18 cellular contexts compared by ENCODE assay signal in the genomic region with DNA sequence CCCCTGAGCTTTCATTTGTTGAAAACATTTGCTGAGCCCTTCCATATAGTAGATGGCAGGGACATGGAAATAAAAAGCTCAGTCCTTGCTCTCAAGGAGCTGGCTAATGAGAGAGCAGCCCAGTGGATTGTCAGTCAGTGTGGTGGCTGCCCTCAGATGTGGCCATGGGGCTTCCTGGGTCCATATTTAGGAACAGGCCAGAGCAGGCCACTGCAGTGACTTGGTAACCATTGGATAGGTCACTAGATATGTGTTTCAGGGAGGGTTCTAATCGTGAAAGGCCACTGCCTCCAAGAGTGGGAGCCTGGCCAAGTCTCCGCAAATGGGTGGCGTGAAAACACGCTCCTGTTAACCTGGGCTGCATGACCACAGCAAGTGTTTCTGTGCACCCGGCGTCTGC.
"Had no signal": no experiment of that assay in that cellular context is flagged by ENCODE, and none has a peak within 500 bp of the region (broad histone marks: within the 10 kb centered on the region; RNA-seq: fewer than 3 reads in every experiment).

No MANE protein-coding gene starts in this region.

- H2AFZ ChIP-seq: parathyroid adenoma had no signal

- H3K9me3 ChIP-seq: breast epithelium, mucosa of descending colon, tibial artery had no signal

- DNase-seq: activated CD4-positive, alpha-beta T cell treated with anti-CD3 and anti-CD28 coated beads, Interleukin-2, amount 50 U/mL, for 1 hour; activated naive CD4-positive, alpha-beta T cell; activated naive CD8-positive, alpha-beta T cell treated with anti-CD3 and anti-CD28 coated beads, Interleukin-2, amount 10 ng/mL, durations not matched to agents 7 days and 5 days; anterior cingulate cortex; effector memory CD8-positive, alpha-beta T cell; hippocampal formation; naive thymus-derived CD8-positive, alpha-beta T cell; stimulated activated CD4-positive, alpha-beta T cell treated with anti-CD3 and anti-CD28 coated beads, Interleukin-4, amount 100 ng/mL, for 1 hour; stimulated activated naive B cell treated with anti-CD40 and anti-IgM and Interleukin-4, amounts not matched to agents 10 μg/mL and 1 μg/mL and 100 μg/mL, for 72 hours; T1000; tibial artery had no signal

- H3K36me3 ChIP-seq: breast epithelium, tibial artery had no signal

- H3K4me1 ChIP-seq: breast epithelium, parathyroid adenoma, tibial artery had no signal

- H3K9ac ChIP-seq: parathyroid adenoma had no signal

- H3K27me3 ChIP-seq: breast epithelium, tibial artery had no signal

- FAIRE-seq: keratinocyte, urothelium cell line had no signal

- ATAC-seq: activated CD4-positive, CD25-positive, alpha-beta regulatory T cell treated with anti-CD3 and anti-CD28 coated beads, Interleukin-2, amount 50 U/mL, for 24 hours; effector memory CD8-positive, alpha-beta T cell; left lobe of liver; naive thymus-derived CD8-positive, alpha-beta T cell; stimulated activated naive B cell treated with anti-CD40 and anti-IgM and Interleukin-4, amounts not matched to agents 10 μg/mL and 1 μg/mL and 100 μg/mL, for 72 hours had no signal

- H3K27ac ChIP-seq: parathyroid adenoma, tibial artery had no signal

- H3K79me2 ChIP-seq: parathyroid adenoma had no signal

- H3K4me3 ChIP-seq: breast epithelium, mucosa of descending colon, tibial artery had no signal
